In genomic region chr19:17579523-17580244, GRCh38 we compare ENCODE assay signal across 9 cellular contexts. TPM values are rescaled to one million over a fixed set of nuclear protein-coding genes. Genes with fewer than 3 reads are reported as not detected.
DNase-seq lines count a peak whose midpoint lies in the region; ATAC-seq, FAIRE-seq and TF ChIP-seq lines count a peak whose summit lies in the region.
"Had no signal": no experiment of that assay in that cellular context is flagged by ENCODE, and none has a peak within 500 bp of the region (broad histone marks: within the 10 kb centered on the region; RNA-seq: fewer than 3 reads in every experiment).

No MANE protein-coding gene starts in this region.

- H3K27me3 Mint-ChIP-seq in mesothelial cell of epicardium (ENCODE audit: low read depth), result no peaks in the 10 kb centered on the region
- H3K27me3 Mint-ChIP-seq: IgD-negative memory B cell had no signal

- H3K4me3 ChIP-seq in choroid plexus epithelial cell (ENCODE audit: low read depth, low read length), result no peak overlapping the region

- no peak overlapping the region for H3K27ac Mint-ChIP-seq in mesothelial cell of epicardium

- no peak for TF ChIP-seq POLR2A in H54 (IDR thresholded peaks at IDR 0.05; ENCODE audit: low read depth, low read length)

- ATAC-seq in GM19455 (IDR thresholded peaks at IDR 0.05; ENCODE audit: unreplicated experiment), result no peak

- no peaks in the 10 kb centered on the region for H3K9me3 Mint-ChIP-seq in mesothelial cell of epicardium

- H3K4me1 Mint-ChIP-seq in mesothelial cell of epicardium, result peaks cover 2% of the 10 kb centered on the region

- H3K4me3 Mint-ChIP-seq in mesothelial cell of epicardium, result no peak overlapping the region

- peaks cover 27% of the 10 kb centered on the region for H3K36me3 Mint-ChIP-seq in mesothelial cell of epicardium

- FAIRE-seq in H54 (lab: Jason Lieb, UNC) (peak; percentile 96), RCC 7860 (lab: Jason Lieb, UNC) (no peak)

- no peak for TF ChIP-seq CTCF in choroid plexus epithelial cell (conservative IDR thresholded peaks at IDR 0.05; ENCODE audit: low read depth, low read length)
- no peak for TF ChIP-seq CTCF in mesothelial cell of epicardium (IDR thresholded peaks at IDR 0.05; ENCODE audit: unreplicated experiment)

- DNase-seq in CMK (ENCODE audit: low read depth), result peak; percentile 66
- peak; percentile 93 for DNase-seq in H54 (ENCODE audit: insufficient read length, low spot score)
- DNase-seq in RCC 7860 (ENCODE audit: low spot score), result peak; percentile 33
- peak; percentile 73 for DNase-seq in choroid plexus epithelial cell (ENCODE audit: low read depth)
- DNase-seq in lung microvascular endothelial cell (ENCODE audit: low read depth in 2 of 2), result peak; percentile 55 to 56
- no peak for DNase-seq in mesothelial cell of epicardium (ENCODE audit: low spot score in 2 of 2, unreplicated experiment in 2 of 2)
- DNase-seq in NCI-H1930 (lab: John Stamatoyannopoulos, UW), result no peak

RNA-seq across cellular contexts. Expression of gene COLGALT1, which starts 24.2 kb away (rescaled TPM):
- total RNA-seq in lung microvascular endothelial cell (44.0 and 49.7 TPM in 2 replicates), mesothelial cell of epicardium (58.0 to 61.9 TPM (median 59.3 TPM) in 3 replicates)

Comparison
In these comparisons a context has a peak if more than half of its experiments do, and no peak if none do; other contexts are left out.
1. DNase-seq: peak in CMK (single experiment), H54 (single experiment), RCC 7860 (single experiment), choroid plexus epithelial cell (single experiment) and lung microvascular endothelial cell (2 of 2); none in mesothelial cell of epicardium (0 of 2) and NCI-H1930 (0 of 2).